ENCODE assay signal across 1 cellular context in genomic region chr1:198157241-198157846, GRCh38.
TF ChIP-seq lines count a peak whose summit lies in the region.

No MANE protein-coding gene starts in this region.

TF ChIP-seq in HepG2, 621 proteins besides CTCF, POLR2A, EP300 and RAD21 (continued from another document and continues in another):
- TF ChIP-seq KDM2A (CRISPR knock-in tag; IDR thresholded peaks at IDR 0.05; ENCODE audit: borderline replicate concordance, low read depth) (peak; percentile 46; the same call in 1 of the 2 replicates), ZNF512B (CRISPR knock-in tag; IDR thresholded peaks at IDR 0.05; ENCODE audit: borderline replicate concordance) (no peak), RXRA (CRISPR knock-in tag; IDR thresholded peaks at IDR 0.05) (no peak), ZNF737 (CRISPR knock-in tag; IDR thresholded peaks at IDR 0.05; ENCODE audit: borderline replicate concordance) (0 out of 2 replicates have a peak, but pooled peaks have one; percentile 20), HDAC1 (CRISPR knock-in tag; IDR thresholded peaks at IDR 0.05) (0 out of 2 replicates have a peak, but pooled peaks have one; percentile 3), HOXA3 (CRISPR knock-in tag; IDR thresholded peaks at IDR 0.05) (no peak; the same call in 1 of the 2 replicates), ZNF788 (CRISPR knock-in tag; IDR thresholded peaks at IDR 0.05; ENCODE audit: borderline replicate concordance) (no peak), MED1 (CRISPR knock-in tag; IDR thresholded peaks at IDR 0.05) (no peak), PLSCR1 (CRISPR knock-in tag; IDR thresholded peaks at IDR 0.05; ENCODE audit: borderline replicate concordance) (no peak), STAG1 (CRISPR knock-in tag; IDR thresholded peaks at IDR 0.05) (no peak), ZNF691 (CRISPR knock-in tag; IDR thresholded peaks at IDR 0.05; ENCODE audit: borderline replicate concordance, low read depth) (no peak), RARG (CRISPR knock-in tag; IDR thresholded peaks at IDR 0.05; ENCODE audit: low read depth) (no peak), ZBTB10 (CRISPR knock-in tag; IDR thresholded peaks at IDR 0.05; ENCODE audit: borderline replicate concordance) (no peak), ZNF552 (CRISPR knock-in tag; IDR thresholded peaks at IDR 0.05; ENCODE audit: borderline replicate concordance) (no peak), ZNF546 (CRISPR knock-in tag; conservative IDR thresholded peaks at IDR 0.05) (no peak), ZNF256 (CRISPR knock-in tag; conservative IDR thresholded peaks at IDR 0.05) (no peak), ZBTB8A (CRISPR knock-in tag; IDR thresholded peaks at IDR 0.05; ENCODE audit: borderline replicate concordance, low read depth) (no peak), THRA (CRISPR knock-in tag; IDR thresholded peaks at IDR 0.05; ENCODE audit: borderline replicate concordance) (no peak), TAF1 (CRISPR knock-in tag; IDR thresholded peaks at IDR 0.05) (peak; percentile 42; the same call in 1 of the 2 replicates), HOXD1 (CRISPR knock-in tag; IDR thresholded peaks at IDR 0.05) (no peak), ZNF33A (CRISPR knock-in tag; IDR thresholded peaks at IDR 0.05; ENCODE audit: borderline replicate concordance) (0 out of 2 replicates have a peak, but pooled peaks have one; percentile 5), JUN (CRISPR knock-in tag; IDR thresholded peaks at IDR 0.05) (no peak), ZFP41 (CRISPR knock-in tag; IDR thresholded peaks at IDR 0.05; ENCODE audit: borderline replicate concordance) (no peak), ZNF570 (CRISPR knock-in tag; IDR thresholded peaks at IDR 0.05; ENCODE audit: borderline replicate concordance) (no peak), KDM5A (IDR thresholded peaks at IDR 0.05; ENCODE audit: borderline replicate concordance, low read length) (peak; percentile 58; the same call in 1 of the 2 replicates), SIX1 (CRISPR knock-in tag; IDR thresholded peaks at IDR 0.05; ENCODE audit: borderline replicate concordance) (no peak), CEBPZ (IDR thresholded peaks at IDR 0.05; ENCODE audit: low read length) (no peak), DDIT3 (CRISPR knock-in tag; IDR thresholded peaks at IDR 0.05) (no peak), HNRNPH1 (optimal IDR thresholded peaks at IDR 0.05; ENCODE audit: low read depth, low read length) (no peak), ETS1 (CRISPR knock-in tag; IDR thresholded peaks at IDR 0.05) (no peak), POLR2G (IDR thresholded peaks at IDR 0.05; ENCODE audit: low read depth, low read length) (peak; percentile 7; the same call in 1 of the 2 replicates), ZNF792 (CRISPR knock-in tag; IDR thresholded peaks at IDR 0.05) (no peak), ZNF18 (CRISPR knock-in tag; IDR thresholded peaks at IDR 0.05; ENCODE audit: insufficient replicate concordance) (peak; percentile 57), ZNF350 (CRISPR knock-in tag; IDR thresholded peaks at IDR 0.05; ENCODE audit: borderline replicate concordance, low read depth) (no peak), SRSF9 (IDR thresholded peaks at IDR 0.05; ENCODE audit: borderline replicate concordance, insufficient read depth, low read depth, low read length, poor library complexity, severe bottlenecking) (no peak), ZSCAN12 (CRISPR knock-in tag; IDR thresholded peaks at IDR 0.05) (no peak), BCL6 (CRISPR knock-in tag; IDR thresholded peaks at IDR 0.05) (no peak), CBX1 (IDR thresholded peaks at IDR 0.05; ENCODE audit: low read depth) (no peak), ZNF558 (CRISPR knock-in tag; IDR thresholded peaks at IDR 0.05; ENCODE audit: borderline replicate concordance) (peak; percentile 38; the same call in 1 of the 2 replicates), ZNF275 (CRISPR knock-in tag; IDR thresholded peaks at IDR 0.05; ENCODE audit: borderline replicate concordance) (no peak), NFYB (CRISPR knock-in tag; IDR thresholded peaks at IDR 0.05) (peak; percentile 85), DR1 (CRISPR knock-in tag; IDR thresholded peaks at IDR 0.05) (no peak), PBX2 (CRISPR knock-in tag; IDR thresholded peaks at IDR 0.05) (peak; percentile 64), ZFP90 (CRISPR knock-in tag; IDR thresholded peaks at IDR 0.05; ENCODE audit: borderline replicate concordance) (no peak), TCF7L2 (IDR thresholded peaks at IDR 0.05; ENCODE audit: low read depth, low read length) (no peak), IKZF4 (CRISPR knock-in tag; IDR thresholded peaks at IDR 0.05; ENCODE audit: borderline replicate concordance, low read depth, not compliant biosample characterization) (no peak), AGO2 (optimal IDR thresholded peaks at IDR 0.05; ENCODE audit: low read depth, low read length) (peak; percentile 76), ZNF292 (CRISPR knock-in tag; IDR thresholded peaks at IDR 0.05; ENCODE audit: borderline replicate concordance, low read depth) (no peak), NFYC (CRISPR knock-in tag; IDR thresholded peaks at IDR 0.05) (peak; percentile 79)
